34 cellular contexts compared by ENCODE assay signal in the genomic region with DNA sequence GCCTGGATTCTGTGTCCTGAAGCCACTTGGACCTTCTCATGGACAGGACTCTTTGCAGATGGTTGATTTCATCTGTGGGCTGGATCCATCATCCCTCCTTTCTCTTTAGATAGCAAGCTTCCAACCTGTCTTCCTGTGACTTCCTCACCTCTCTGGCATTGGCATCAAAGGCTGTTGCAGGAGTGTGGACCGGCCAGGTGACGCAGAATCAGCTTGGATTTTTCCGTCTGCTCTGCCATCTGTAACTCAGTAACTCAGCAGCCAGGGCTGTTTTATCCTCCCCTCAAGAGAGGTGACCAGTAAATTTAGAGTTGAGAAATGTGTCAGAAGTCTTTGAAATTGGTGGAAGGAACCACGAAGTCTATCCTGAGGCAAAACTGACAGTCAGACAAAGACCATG.
"Had no signal": no experiment of that assay in that cellular context is flagged by ENCODE, and none has a peak within 500 bp of the region (broad histone marks: within the 10 kb centered on the region; RNA-seq: fewer than 3 reads in every experiment).

No MANE protein-coding gene starts in this region.

- DNase-seq: Karpas-422, Kasumi-1, MG63, MM.1S, MV-4-11, NCI-H1048, NCI-H1092, NCI-H1092 treated with DMSO at 0.1 percent for 48 hours, NCI-H1105, NCI-H1105 treated with DMSO at 0.1 percent for 48 hours, NCI-H1417, NCI-H1417 treated with DMSO at 0.1 percent for 48 hours, NCI-H1436, NCI-H1436 treated with DMSO at 0.1 percent for 48 hours, NCI-H1694, NCI-H1694 treated with DMSO at 0.1 percent for 48 hours, NCI-H187, NCI-H187 treated with DMSO at 0.1 percent for 48 hours, NCI-H1930, NCI-H2029, NCI-H2029 treated with DMSO at 0.1 percent for 48 hours, NCI-H2081, NCI-H2081 treated with DMSO at 0.1 percent for 48 hours, NCI-H2107, NCI-H2171, NCI-H2171 treated with DMSO at 0.1 percent for 48 hours, NCI-H2227 treated with DMSO at 0.1 percent for 48 hours, NCI-H226, NCI-H345, NCI-H446, NCI-H446 treated with DMSO at 0.1 percent for 48 hours, NCI-H510A, NCI-H510A treated with DMSO at 0.1 percent for 48 hours had no signal

- H3K36me3 ChIP-seq: MG63 had no signal

- H3K27ac ChIP-seq: KMS-11 had no signal

- H3K4me3 ChIP-seq: MG63 had no signal

- H3K9me3 ChIP-seq: MG63 had no signal

- H3K27me3 ChIP-seq: MG63 had no signal
